20 cellular contexts compared by ENCODE assay signal in the genomic region with DNA sequence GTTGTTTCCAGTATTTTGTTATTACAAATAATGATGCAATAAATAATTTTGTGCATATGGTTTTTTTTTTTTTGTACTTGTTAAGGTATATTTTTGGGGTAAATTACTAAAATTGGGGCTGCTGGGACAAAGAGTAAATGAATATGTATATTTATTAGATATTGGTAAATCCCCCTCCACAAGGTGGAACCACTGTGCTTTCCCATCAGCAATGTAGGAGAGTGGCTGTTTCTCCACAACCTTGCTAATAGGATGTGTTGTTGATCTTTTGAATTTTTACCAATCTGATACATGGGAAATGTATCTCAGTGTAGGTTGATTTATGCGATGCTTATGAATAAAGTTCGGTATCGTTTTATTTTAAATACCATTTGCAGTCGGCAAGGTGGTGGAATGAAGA.
"Had no signal": no experiment of that assay in that cellular context is flagged by ENCODE, and none has a peak within 500 bp of the region (broad histone marks: within the 10 kb centered on the region; RNA-seq: fewer than 3 reads in every experiment).

No MANE protein-coding gene starts in this region.

- H3K27me3 Mint-ChIP-seq: activated CD4-positive, alpha-beta T cell treated with anti-CD3 and anti-CD28 coated beads, Interleukin-2, amount 10 ng/mL, durations not matched to agents 24 days and 14 days; activated CD8-positive, alpha-beta memory T cell treated with anti-CD3 and anti-CD28 coated beads, Interleukin-2, amount 10 ng/mL, durations not matched to agents 7 days and 5 days; activated CD8-positive, alpha-beta T cell treated with anti-CD3 and anti-CD28 coated beads for 36 hours; stimulated activated memory B cell treated with anti-CD40 and anti-IgM and Interleukin-4, amounts not matched to agents 10 μg/mL and 1 μg/mL and 100 μg/mL, for 72 hours had no signal

- DNase-seq: activated CD4-positive, alpha-beta T cell treated with anti-CD3 and anti-CD28 coated beads, Interleukin-2, amount 10 ng/mL, durations not matched to agents 24 days and 14 days; activated CD8-positive, alpha-beta memory T cell treated with anti-CD3 and anti-CD28 coated beads, Interleukin-2, amount 10 ng/mL, durations not matched to agents 7 days and 5 days; activated CD8-positive, alpha-beta T cell treated with anti-CD3 and anti-CD28 coated beads for 36 hours; activated gamma-delta T cell treated with Interleukin-2 at 50 U/mL for 16 hours; anterior cingulate cortex; body of pancreas; heart right ventricle; islet precursor cell; left colon; lower lobe of right lung; naive thymus-derived CD4-positive, alpha-beta T cell; sigmoid colon; stimulated activated CD4-positive, alpha-beta T cell treated with anti-CD3 and anti-CD28 coated beads, Interleukin-15, amount 100 ng/mL, for 24 hours; transverse colon had no signal

- H3K4me3 Mint-ChIP-seq: activated CD4-positive, alpha-beta T cell treated with anti-CD3 and anti-CD28 coated beads, Interleukin-2, amount 10 ng/mL, durations not matched to agents 24 days and 14 days; activated CD8-positive, alpha-beta memory T cell treated with anti-CD3 and anti-CD28 coated beads, Interleukin-2, amount 10 ng/mL, durations not matched to agents 7 days and 5 days; activated CD8-positive, alpha-beta T cell treated with anti-CD3 and anti-CD28 coated beads for 36 hours; activated naive CD4-positive, alpha-beta T cell treated with anti-CD3 and anti-CD28 coated beads, Interleukin-2, amount 50 U/mL, for 24 hours; naive thymus-derived CD4-positive, alpha-beta T cell; neural crest cell; stimulated activated memory B cell treated with anti-CD40 and anti-IgM and Interleukin-4, amounts not matched to agents 10 μg/mL and 1 μg/mL and 100 μg/mL, for 72 hours had no signal

- H3K27ac ChIP-seq: body of pancreas, heart right ventricle, lower lobe of right lung, sigmoid colon, transverse colon had no signal

- H3K4me1 Mint-ChIP-seq: activated CD4-positive, alpha-beta T cell treated with anti-CD3 and anti-CD28 coated beads, Interleukin-2, amount 10 ng/mL, durations not matched to agents 24 days and 14 days; activated CD8-positive, alpha-beta memory T cell treated with anti-CD3 and anti-CD28 coated beads, Interleukin-2, amount 10 ng/mL, durations not matched to agents 7 days and 5 days; activated naive CD4-positive, alpha-beta T cell treated with anti-CD3 and anti-CD28 coated beads, Interleukin-2, amount 50 U/mL, for 24 hours; naive thymus-derived CD4-positive, alpha-beta T cell; neural crest cell; stimulated activated memory B cell treated with anti-CD40 and anti-IgM and Interleukin-4, amounts not matched to agents 10 μg/mL and 1 μg/mL and 100 μg/mL, for 72 hours had no signal

- H3K9me3 Mint-ChIP-seq: activated CD4-positive, alpha-beta T cell treated with anti-CD3 and anti-CD28 coated beads, Interleukin-2, amount 10 ng/mL, durations not matched to agents 24 days and 14 days had no signal

- H3K36me3 Mint-ChIP-seq: activated CD8-positive, alpha-beta memory T cell treated with anti-CD3 and anti-CD28 coated beads, Interleukin-2, amount 10 ng/mL, durations not matched to agents 7 days and 5 days; naive thymus-derived CD4-positive, alpha-beta T cell; stimulated activated memory B cell treated with anti-CD40 and anti-IgM and Interleukin-4, amounts not matched to agents 10 μg/mL and 1 μg/mL and 100 μg/mL, for 72 hours had no signal

- ATAC-seq: activated CD4-positive, CD25-positive, alpha-beta regulatory T cell treated with anti-CD3 and anti-CD28 coated beads, Interleukin-2, amount 50 U/mL, for 24 hours; activated CD8-positive, alpha-beta memory T cell treated with anti-CD3 and anti-CD28 coated beads, Interleukin-2, amount 10 ng/mL, durations not matched to agents 7 days and 5 days; activated CD8-positive, alpha-beta T cell treated with anti-CD3 and anti-CD28 coated beads for 36 hours; body of pancreas; heart right ventricle; left colon; lower lobe of right lung; naive thymus-derived CD4-positive, alpha-beta T cell; stimulated activated memory B cell treated with anti-CD40 and anti-IgM and Interleukin-4, amounts not matched to agents 10 μg/mL and 1 μg/mL and 100 μg/mL, for 72 hours had no signal

- H3K27ac Mint-ChIP-seq: activated CD4-positive, alpha-beta T cell treated with anti-CD3 and anti-CD28 coated beads, Interleukin-2, amount 10 ng/mL, durations not matched to agents 24 days and 14 days; activated CD8-positive, alpha-beta memory T cell treated with anti-CD3 and anti-CD28 coated beads, Interleukin-2, amount 10 ng/mL, durations not matched to agents 7 days and 5 days; activated CD8-positive, alpha-beta T cell treated with anti-CD3 and anti-CD28 coated beads for 36 hours; activated naive CD4-positive, alpha-beta T cell treated with anti-CD3 and anti-CD28 coated beads, Interleukin-2, amount 50 U/mL, for 24 hours; naive thymus-derived CD4-positive, alpha-beta T cell; stimulated activated memory B cell treated with anti-CD40 and anti-IgM and Interleukin-4, amounts not matched to agents 10 μg/mL and 1 μg/mL and 100 μg/mL, for 72 hours had no signal

- FAIRE-seq: endometrium, urothelium cell line had no signal
